Comparison of ENCODE assay signal across 17 cellular contexts in the genomic region with DNA sequence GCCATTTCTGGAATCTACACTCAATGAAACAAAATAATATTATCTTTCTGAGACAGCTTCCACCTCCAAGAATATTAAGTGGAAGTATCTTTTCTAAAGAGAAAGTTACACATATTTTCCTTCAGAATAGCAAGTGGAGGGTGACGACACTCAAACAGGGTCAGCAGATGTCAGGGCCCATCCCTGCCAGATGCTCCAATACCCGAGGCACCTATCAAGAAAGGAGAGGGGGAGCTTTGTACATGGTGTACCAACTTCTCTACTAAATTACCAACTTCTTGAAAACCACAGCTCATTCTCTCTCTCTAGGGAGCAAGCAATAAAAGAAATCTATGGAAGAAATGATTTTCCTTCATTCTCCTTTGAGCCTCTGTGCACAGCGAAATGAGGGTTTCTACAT.
DNase-seq lines count a peak whose midpoint lies in the region; ATAC-seq and TF ChIP-seq lines count a peak whose summit lies in the region.
"Had no signal": no experiment of that assay in that cellular context is flagged by ENCODE, and none has a peak within 500 bp of the region (broad histone marks: within the 10 kb centered on the region; RNA-seq: fewer than 3 reads in every experiment).

No MANE protein-coding gene starts in this region.

- no peak overlapping the region for H3K27ac ChIP-seq in left lung

- ATAC-seq in sciatic nerve = peak; percentile 92
- ATAC-seq in left lung = no peak
- ATAC-seq: GM12878, GM23338 had no signal

- no peaks in the 10 kb centered on the region for H3K36me3 ChIP-seq in left lung
- H3K36me3 ChIP-seq: HAP-1 had no signal

- H3K4me3 ChIP-seq in left lung = no peak overlapping the region
- H3K4me3 ChIP-seq: GM12878, GM23338, HAP-1 had no signal

- H3K4me1 ChIP-seq in left lung = no peaks in the 10 kb centered on the region
- H3K4me1 ChIP-seq: HAP-1 had no signal

- DNase-seq in DMS 273 treated with DMSO at 0.1 percent for 48 hours (lab: John Stamatoyannopoulos, UW) = peak; percentile 12
- peak; percentile 32 to 73 for DNase-seq in NCI-H524 (lab: John Stamatoyannopoulos, UW)
- no peak for DNase-seq in sciatic nerve (ENCODE audit: low spot score)
- no peak for DNase-seq in HPDE6-E6E7 (ENCODE audit: extremely low spot score)
- DNase-seq in left lung = no peak
- DNase-seq in kidney tubule cell (ENCODE audit: low spot score) = no peak
- DNase-seq: C1 segment of cervical spinal cord; Calu3; CD4-positive, alpha-beta memory T cell; COR-L47; DMS79; EL; GDM1; HFFc6 had no signal

- intact Hi-C loops in sciatic nerve (cut with DNase I) (no loop called here), left lung (cut with DNase I) (no loop called here)

- H3K27me3 ChIP-seq in left lung = no peaks in the 10 kb centered on the region

- no peak for TF ChIP-seq CTCF in left lung (IDR thresholded peaks at IDR 0.05)

- H3K9me3 ChIP-seq in left lung = no peaks in the 10 kb centered on the region
- H3K9me3 ChIP-seq: HAP-1 had no signal

Comparison
In these comparisons a context has a peak if more than half of its experiments do, and no peak if none do; other contexts are left out.
1. DNase-seq: peak in DMS 273 treated with DMSO at 0.1 percent for 48 hours (single experiment) and NCI-H524 (2 of 2); none in sciatic nerve (single experiment), HPDE6-E6E7 (single experiment), left lung (0 of 2) and kidney tubule cell (single experiment).